ENCODE assay signal across 12 cellular contexts in genomic region chr13:39047560-39047959, GRCh38. TPM values are rescaled to one million over a fixed set of nuclear protein-coding genes. Genes with fewer than 3 reads are reported as not detected.
DNase-seq lines count a peak whose midpoint lies in the region; ATAC-seq and TF ChIP-seq lines count a peak whose summit lies in the region.
"Had no signal": no experiment of that assay in that cellular context is flagged by ENCODE, and none has a peak within 500 bp of the region (broad histone marks: within the 10 kb centered on the region; RNA-seq: fewer than 3 reads in every experiment).

No MANE protein-coding gene starts in this region.

- H3K4me1 ChIP-seq in body of pancreas (no peaks in the 10 kb centered on the region), mesendoderm (ENCODE audit: control insufficient read depth, low read depth, low read length) (peaks cover 4% of the 10 kb centered on the region)

- H4K5ac ChIP-seq in mesendoderm (ENCODE audit: low read length): no peak overlapping the region

- no peaks in the 10 kb centered on the region for H3K9me3 ChIP-seq in body of pancreas

- 14 to 15% methylated on average over 2 of the region's 2 CpGs for WGBS in body of pancreas, 2 donors
- no CpG with 5 or more reads among the region's 2 CpGs for WGBS in mesendoderm (ENCODE audit: extremely low coverage, insufficient coverage, low lambda C conversion rate)

- no peak overlapping the region for H3K4me3 ChIP-seq in body of pancreas
- no peak overlapping the region for H3K4me3 ChIP-seq in mesendoderm (ENCODE audit: low read length)

- no peak overlapping the region for H3K9ac ChIP-seq in mesendoderm (ENCODE audit: low read length)
- H3K9ac ChIP-seq: KMS-11 had no signal

- no peak overlapping the region for H3K27ac ChIP-seq in C4-2B
- H3K27ac ChIP-seq in body of pancreas: no peak overlapping the region
- no peak overlapping the region for H3K27ac ChIP-seq in mesendoderm (ENCODE audit: low read depth, low read length)
- H3K27ac ChIP-seq: KMS-11 had no signal

- DNase-seq in HT-29 (ENCODE audit: low spot score): peak; percentile 58
- DNase-seq in body of pancreas: peak in 1 of 4 donors; percentile 24
- DNase-seq in mesendoderm: peak; percentile 76
- no peak for DNase-seq in GF-D8 (lab: John Stamatoyannopoulos, UW)
- no peak for DNase-seq in germinal center (ENCODE audit: low spot score)
- DNase-seq in NCI-H526 treated with DMSO at 0.1 percent for 48 hours (lab: John Stamatoyannopoulos, UW): no peak
- DNase-seq: activated T-cell treated with anti-CD3 and anti-CD28 coated beads, Interleukin-2, amount 50 U/mL, for 4 hours; CD8-positive, alpha-beta memory T cell; naive thymus-derived CD8-positive, alpha-beta T cell had no signal

- no peak overlapping the region for H2BK15ac ChIP-seq in mesendoderm (replicated peaks; ENCODE audit: low read depth)

- H3K36me3 ChIP-seq in body of pancreas (replicated peaks in 1 of 2; ENCODE audit: insufficient read depth in 1 of 2, low read depth in 2 of 2) (peaks cover 0 to 4% of the 10 kb centered on the region in 2 donors), mesendoderm (ENCODE audit: control insufficient read depth, insufficient read depth, low read length) (no peaks in the 10 kb centered on the region)

- no peak overlapping the region for H3K4me2 ChIP-seq in mesendoderm (ENCODE audit: low read length)
- H3K4me2 ChIP-seq: KMS-11 had no signal

- H3K27me3 ChIP-seq in body of pancreas: no peaks in the 10 kb centered on the region
- no peaks in the 10 kb centered on the region for H3K27me3 ChIP-seq in mesendoderm (ENCODE audit: insufficient read depth, low read length, poor library complexity)

- no peak overlapping the region for H2AK5ac ChIP-seq in mesendoderm (ENCODE audit: low read length)

- no peak overlapping the region for H3K56ac ChIP-seq in mesendoderm (ENCODE audit: low read length)

- no peak overlapping the region for H3K4ac ChIP-seq in mesendoderm (ENCODE audit: low read depth, low read length)

- intact Hi-C loops in body of pancreas (cut with DNase I): no loop called here

- H3K79me1 ChIP-seq in mesendoderm (ENCODE audit: low read length): no peaks in the 10 kb centered on the region

- ATAC-seq in body of pancreas (peak; percentile 50), GM19023 (IDR thresholded peaks at IDR 0.05; ENCODE audit: unreplicated experiment) (no peak)
- ATAC-seq: activated T-cell treated with anti-CD3 and anti-CD28 coated beads, Interleukin-2, amount 50 U/mL, for 4 hours; naive thymus-derived CD8-positive, alpha-beta T cell had no signal

- no peak overlapping the region for H3K23ac ChIP-seq in mesendoderm (ENCODE audit: low read length)

- H2BK5ac ChIP-seq in mesendoderm (ENCODE audit: low read length): no peak overlapping the region

- H3K79me2 ChIP-seq in mesendoderm (ENCODE audit: control insufficient read depth, insufficient read depth, low read length): no peaks in the 10 kb centered on the region

- no peak overlapping the region for H4K8ac ChIP-seq in mesendoderm (ENCODE audit: low read depth, low read length)

- no peak overlapping the region for H2BK120ac ChIP-seq in mesendoderm (ENCODE audit: low read depth, low read length)

- TF ChIP-seq CTCF in C4-2B (conservative IDR thresholded peaks at IDR 0.05): peak; percentile 44
- peak in 1 of 7 experiments; percentile 21 for TF ChIP-seq CTCF in body of pancreas (IDR thresholded peaks at IDR 0.05)

- TF ChIP-seq POLR2A in body of pancreas (IDR thresholded peaks at IDR 0.05): no peak

- H3K18ac ChIP-seq in mesendoderm (ENCODE audit: low read length): no peak overlapping the region

RNA-seq across cellular contexts. Expression of gene NHLRC3, which starts 9.3 kb away (rescaled TPM):
- 11.3 and 13.3 TPM in 2 replicates for total RNA-seq in HT-29 (2014; rRNA removed; shearing (Covaris generic))
- 10 to 100 TPM; 20.1 to 21.0 TPM for total RNA-seq in body of pancreas
- 5.2 TPM for polyA plus RNA-seq in mesendoderm (2013, experiment 1 of 2)
- 5.4 TPM for polyA plus RNA-seq in mesendoderm (2013, experiment 2 of 2)

RNA-seq across cellular contexts. Expression of gene PROSER1, which starts 9.7 kb away (rescaled TPM):
- 29.7 and 34.4 TPM in 2 replicates for total RNA-seq in HT-29 (2014; rRNA removed; shearing (Covaris generic))
- 10 to 100 TPM; 39.9 to 41.8 TPM for total RNA-seq in body of pancreas
- 75.1 TPM for polyA plus RNA-seq in mesendoderm (2013, experiment 1 of 2)
- 71.0 TPM for polyA plus RNA-seq in mesendoderm (2013, experiment 2 of 2)

RNA-seq across cellular contexts. Expression of gene STOML3, which starts 56.9 kb away (rescaled TPM):
- total RNA-seq in HT-29 (2014; rRNA removed; shearing (Covaris generic)): not detected in 2 replicates
- not detected for total RNA-seq in body of pancreas
- not detected for polyA plus RNA-seq in mesendoderm (2013, experiment 1 of 2)
- not detected for polyA plus RNA-seq in mesendoderm (2013, experiment 2 of 2)
- total RNA-seq: activated T-cell treated with anti-CD3 and anti-CD28 coated beads, Interleukin-2, amount 50 U/mL, for 4 hours; CD8-positive, alpha-beta memory T cell; naive thymus-derived CD8-positive, alpha-beta T cell had no signal
- polyA plus RNA-seq: CD8-positive, alpha-beta memory T cell; naive thymus-derived CD8-positive, alpha-beta T cell had no signal

Comparison
In these comparisons a context has a peak if more than half of its experiments do, and no peak if none do; other contexts are left out.
1. DNase-seq: peak in HT-29 (single experiment) and mesendoderm (single experiment); none in GF-D8 (single experiment), germinal center (single experiment) and NCI-H526 treated with DMSO at 0.1 percent for 48 hours (single experiment).